In the genomic region with DNA sequence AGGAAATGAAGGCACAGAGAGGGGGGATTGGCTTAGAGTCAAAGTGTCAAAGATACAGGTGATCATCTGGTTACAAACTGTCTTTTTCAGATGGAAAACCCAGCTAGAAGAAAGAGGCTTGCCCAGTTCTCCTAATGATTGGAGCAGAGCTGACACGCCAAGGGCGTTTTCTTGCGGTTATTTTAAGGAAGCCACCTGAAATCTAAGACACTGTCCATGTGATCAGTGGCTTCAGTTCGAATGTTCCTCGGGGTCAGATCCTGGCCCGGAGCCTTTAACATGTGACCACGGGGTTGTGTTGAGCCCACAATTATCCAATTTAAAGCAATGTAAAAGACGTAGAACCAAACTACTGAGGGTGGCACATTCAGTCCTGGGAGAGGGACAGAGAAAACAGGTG, we compare ENCODE assay signal across 16 cellular contexts. TPM values are rescaled to one million over a fixed set of nuclear protein-coding genes. Genes with fewer than 3 reads are reported as not detected.
DNase-seq lines count a peak whose midpoint lies in the region; ATAC-seq, FAIRE-seq and TF ChIP-seq lines count a peak whose summit lies in the region.
"Had no signal": no experiment of that assay in that cellular context is flagged by ENCODE, and none has a peak within 500 bp of the region (broad histone marks: within the 10 kb centered on the region; RNA-seq: fewer than 3 reads in every experiment).

No MANE protein-coding gene starts in this region.

- no peak overlapping the region for H3K4me3 ChIP-seq in endothelial cell of umbilical vein (replicated peaks in 1 of 3; ENCODE audit: insufficient read depth in 1 of 3, low read depth in 1 of 3, low read length in 3 of 3)
- peak overlapping the region in 1 of 4 donors; percentile 13 for H3K4me3 ChIP-seq in gastrocnemius medialis
- H3K4me3 ChIP-seq: BLaER1, HAP-1 had no signal

- H3K4me1 ChIP-seq in endothelial cell of umbilical vein (ENCODE audit: control insufficient read depth, extremely low read depth, insufficient read depth, low read length) = peaks cover 3% of the 10 kb centered on the region
- H3K4me1 ChIP-seq in gastrocnemius medialis = peaks cover 17 to 19% of the 10 kb centered on the region in 2 donors
- H3K4me1 ChIP-seq: BLaER1 had no signal

- TF ChIP-seq POLR2A in endothelial cell of umbilical vein (IDR thresholded peaks at IDR 0.05; ENCODE audit: low read depth, low read length) (no peak), gastrocnemius medialis (IDR thresholded peaks at IDR 0.05) (no peak)

- peak; percentile 44 for DNase-seq in NOMO-1 treated with DMSO at 0.1 percent for 48 hours (lab: John Stamatoyannopoulos, UW; ENCODE audit: unreplicated experiment)
- DNase-seq in NOMO-1 treated with dmso at 0.1 percent for 144 hours (lab: John Stamatoyannopoulos, UW; ENCODE audit: unreplicated experiment) = no peak
- DNase-seq in endothelial cell of umbilical vein (ENCODE audit: low read depth, low spot score) = no peak
- peak; percentile 10 to 40 for DNase-seq in gastrocnemius medialis
- DNase-seq in NCI-H526 (lab: John Stamatoyannopoulos, UW) = no peak
- no peak for DNase-seq in GOT3 (lab: John Stamatoyannopoulos, UW)
- DNase-seq in SKM-1 (lab: John Stamatoyannopoulos, UW; ENCODE audit: unreplicated experiment) = no peak
- DNase-seq: 8988T; CD4-positive, alpha-beta memory T cell; DMS153; DMS79 treated with DMSO at 0.1 percent for 48 hours; GF-D8; IMR-90 had no signal

- CTCF ChIA-PET in endothelial cell of umbilical vein (lab: Charles Lee) = no interaction called here

- H3K4me2 ChIP-seq in endothelial cell of umbilical vein (ENCODE audit: insufficient read depth, low read length) = no peak overlapping the region
- H3K4me2 ChIP-seq: BLaER1 had no signal

- peak; percentile 8 for FAIRE-seq in endothelial cell of umbilical vein (lab: Jason Lieb, UNC)
- FAIRE-seq: HTR-8/SVneo had no signal

- no peak overlapping the region for H3K27ac ChIP-seq in endothelial cell of umbilical vein (ENCODE audit: insufficient read depth, low read depth, low read length)
- H3K27ac ChIP-seq in gastrocnemius medialis = peak overlapping the region; percentile 57 to 73 (median 66)
- H3K27ac ChIP-seq: BLaER1 had no signal

- H3K9me3 ChIP-seq in endothelial cell of umbilical vein (replicated peaks; ENCODE audit: control insufficient read depth, insufficient read depth, low read length) (no peaks in the 10 kb centered on the region), gastrocnemius medialis (no peaks in the 10 kb centered on the region)
- H3K9me3 ChIP-seq: BLaER1, HAP-1 had no signal

- H3K79me2 ChIP-seq in endothelial cell of umbilical vein (ENCODE audit: control insufficient read depth, insufficient read depth, low read length) = no peaks in the 10 kb centered on the region

- H3K27me3 ChIP-seq in endothelial cell of umbilical vein (ENCODE audit: control insufficient read depth in 2 of 2, insufficient read depth in 2 of 2, low read length in 2 of 2) (no peaks in the 10 kb centered on the region), gastrocnemius medialis (no peaks in the 10 kb centered on the region)
- H3K27me3 ChIP-seq: BLaER1 had no signal

- intact Hi-C loops in endothelial cell of umbilical vein (cut with micrococcal nuclease) (no loop called here), gastrocnemius medialis (cut with DNase I; ENCODE audit: low total_unique reads) (no loop called here)

- no peak overlapping the region for H3K9ac ChIP-seq in endothelial cell of umbilical vein (replicated peaks; ENCODE audit: extremely low read depth, insufficient read depth, low read length)
- H3K9ac ChIP-seq: BLaER1 had no signal

- H3K36me3 ChIP-seq in endothelial cell of umbilical vein (ENCODE audit: control insufficient read depth in 2 of 2, extremely low read depth in 1 of 2, insufficient read depth in 2 of 2, low read length in 2 of 2) (no peaks in the 10 kb centered on the region), gastrocnemius medialis (no peaks in the 10 kb centered on the region)
- H3K36me3 ChIP-seq: BLaER1, HAP-1 had no signal

- TF ChIP-seq CTCF in endothelial cell of umbilical vein (IDR thresholded peaks at IDR 0.05; ENCODE audit: extremely low read depth in 1 of 2, insufficient read depth in 1 of 2, low read depth in 1 of 2, low read length in 2 of 2) (no peak), gastrocnemius medialis (IDR thresholded peaks at IDR 0.05 in 4 of 5, conservative IDR thresholded peaks at IDR 0.05 in 1 of 5) (no peak)

- dilution Hi-C loops in endothelial cell of umbilical vein (cut with MboI; ENCODE audit: extremely low pct_ligation_motif_present, low sequenced_read_pairs) = no loop called here

- no TSS peak for BruUV-seq in endothelial cell of umbilical vein (replicated peaks; lab: Mats Ljungman, UMichigan)

- POLR2A ChIA-PET in endothelial cell of umbilical vein (lab: Charles Lee) = no interaction called here

- H2AFZ ChIP-seq in endothelial cell of umbilical vein (ENCODE audit: low read depth, low read length) = no peak overlapping the region

- peak; percentile 84 to 87 for ATAC-seq in gastrocnemius medialis

- in situ Hi-C loops in gastrocnemius medialis (cut with MboI; ENCODE audit: low sequenced_read_pairs in 4 of 4) = no loop called here

- no peaks in the 10 kb centered on the region for H4K20me1 ChIP-seq in endothelial cell of umbilical vein (replicated peaks; ENCODE audit: control insufficient read depth, extremely low read depth, insufficient read depth, low read length)
- H4K20me1 ChIP-seq: BLaER1 had no signal

- H3K9me1 ChIP-seq in endothelial cell of umbilical vein (replicated peaks; ENCODE audit: control insufficient read depth, extremely low read depth, insufficient read depth, low read length) = no peaks in the 10 kb centered on the region

TF ChIP-seq in endothelial cell of umbilical vein, 7 proteins besides CTCF, POLR2A, EP300 and RAD21:
- TF ChIP-seq POLR2AphosphoS5 (IDR thresholded peaks at IDR 0.05; ENCODE audit: insufficient read depth, low read depth, low read length) = no peak

RNA-seq across cellular contexts. Expression of a gene that starts 19.5 kb away (rescaled TPM):
- total RNA-seq in endothelial cell of umbilical vein (246 and 307 TPM in 2 replicates), gastrocnemius medialis (1 to 10 TPM; 2.7 to 4.8 (median 4.3) TPM)
- polyA plus RNA-seq in endothelial cell of umbilical vein = 244 and 316 TPM in 2 replicates
- 143 and 265 TPM in 2 replicates for polyA plus RNA-seq in endothelial cell of umbilical vein (2011; cell fraction: cytosol; rRNA removed)
- 173 and 198 TPM in 2 replicates for polyA plus RNA-seq in endothelial cell of umbilical vein (2011; cell fraction: nucleus; rRNA removed)
- 105 and 115 TPM in 2 replicates for polyA plus RNA-seq in endothelial cell of umbilical vein (2012)
- 94.3 and 128 TPM in 2 replicates for polyA minus RNA-seq in endothelial cell of umbilical vein
- 3.8 TPM for polyA minus RNA-seq in endothelial cell of umbilical vein (2011; cell fraction: cytosol; rRNA and poly(A)+ RNA removed)
- polyA minus RNA-seq in endothelial cell of umbilical vein (2011; cell fraction: nucleus; rRNA and poly(A)+ RNA removed) = 53.5 and 134 TPM in 2 replicates

RNA-seq across cellular contexts. Expression of a gene that starts 33.2 kb away (rescaled TPM):
- 48.3 and 52.7 TPM in 2 replicates for total RNA-seq in endothelial cell of umbilical vein
- 47.1 and 50.0 TPM in 2 replicates for polyA plus RNA-seq in endothelial cell of umbilical vein
- polyA plus RNA-seq in endothelial cell of umbilical vein (2011; cell fraction: cytosol; rRNA removed) = 35.2 and 39.4 TPM in 2 replicates
- polyA plus RNA-seq in endothelial cell of umbilical vein (2011; cell fraction: nucleus; rRNA removed) = 263 and 312 TPM in 2 replicates
- polyA plus RNA-seq in endothelial cell of umbilical vein (2012) = 29.2 and 52.6 TPM in 2 replicates
- 86.6 and 130 TPM in 2 replicates for polyA minus RNA-seq in endothelial cell of umbilical vein
- polyA minus RNA-seq in endothelial cell of umbilical vein (2011; cell fraction: cytosol; rRNA and poly(A)+ RNA removed) = 33.1 TPM
- 95.1 and 134 TPM in 2 replicates for polyA minus RNA-seq in endothelial cell of umbilical vein (2011; cell fraction: nucleus; rRNA and poly(A)+ RNA removed)
- 10 to 100 TPM; 23.2 to 38.4 (median 28.0) TPM for total RNA-seq in gastrocnemius medialis

Comparison
In these comparisons a context has a peak if more than half of its experiments do, and no peak if none do; other contexts are left out.
1. DNase-seq: peak in NOMO-1 treated with DMSO at 0.1 percent for 48 hours (single experiment) and gastrocnemius medialis (2 of 2); none in NOMO-1 treated with dmso at 0.1 percent for 144 hours (single experiment), endothelial cell of umbilical vein (single experiment), NCI-H526 (0 of 2), GOT3 (single experiment) and SKM-1 (single experiment).
2. RNA of a gene that starts 19.5 kb away (total RNA-seq): 246 to 307 TPM in endothelial cell of umbilical vein; 2.7 to 4.8 TPM in gastrocnemius medialis; every median in the first group is over 10 times any median in the second.